1 cellular context compared by ENCODE assay signal in the genomic region with DNA sequence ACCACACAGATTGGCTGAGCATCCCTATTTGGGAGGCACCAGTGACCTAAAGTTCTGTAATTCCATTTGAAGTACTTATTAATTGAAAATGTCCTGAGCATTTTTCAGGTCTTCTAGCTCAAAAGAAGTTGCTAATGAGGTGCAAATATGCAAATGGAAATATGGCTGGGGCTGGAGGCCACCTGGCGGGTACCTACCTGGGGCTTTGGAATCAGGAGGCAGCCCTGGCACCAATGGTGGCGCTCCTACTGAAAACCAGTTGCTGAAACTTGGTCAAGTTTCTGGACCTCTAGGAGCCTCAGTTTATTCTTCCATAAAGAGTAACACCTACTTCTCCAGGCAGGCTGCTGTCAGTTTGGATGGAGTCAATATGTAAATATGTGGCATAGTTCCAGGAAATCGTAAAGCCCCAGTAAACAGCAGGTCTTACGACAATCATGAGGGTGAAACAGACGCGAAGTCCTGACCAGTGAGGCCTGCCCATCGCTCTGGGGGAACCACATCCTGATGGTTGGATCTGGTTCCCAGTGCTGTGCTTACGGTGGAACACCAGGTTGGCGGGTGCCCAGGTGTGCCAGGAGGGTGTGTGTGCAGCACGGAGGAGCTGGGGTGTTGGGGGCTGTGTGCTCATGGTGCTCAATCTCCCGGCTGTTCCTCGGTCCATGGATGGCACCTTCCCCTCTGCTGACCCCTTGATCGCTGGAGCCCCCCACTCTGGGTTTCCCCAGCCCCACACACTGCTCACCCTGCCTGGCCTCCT.
TF ChIP-seq lines count a peak whose summit lies in the region.

No MANE protein-coding gene starts in this region.

TF ChIP-seq in GM23338, 12 proteins besides CTCF, POLR2A, EP300 and RAD21 (continued from another document):
- TF ChIP-seq, protein P1, sequence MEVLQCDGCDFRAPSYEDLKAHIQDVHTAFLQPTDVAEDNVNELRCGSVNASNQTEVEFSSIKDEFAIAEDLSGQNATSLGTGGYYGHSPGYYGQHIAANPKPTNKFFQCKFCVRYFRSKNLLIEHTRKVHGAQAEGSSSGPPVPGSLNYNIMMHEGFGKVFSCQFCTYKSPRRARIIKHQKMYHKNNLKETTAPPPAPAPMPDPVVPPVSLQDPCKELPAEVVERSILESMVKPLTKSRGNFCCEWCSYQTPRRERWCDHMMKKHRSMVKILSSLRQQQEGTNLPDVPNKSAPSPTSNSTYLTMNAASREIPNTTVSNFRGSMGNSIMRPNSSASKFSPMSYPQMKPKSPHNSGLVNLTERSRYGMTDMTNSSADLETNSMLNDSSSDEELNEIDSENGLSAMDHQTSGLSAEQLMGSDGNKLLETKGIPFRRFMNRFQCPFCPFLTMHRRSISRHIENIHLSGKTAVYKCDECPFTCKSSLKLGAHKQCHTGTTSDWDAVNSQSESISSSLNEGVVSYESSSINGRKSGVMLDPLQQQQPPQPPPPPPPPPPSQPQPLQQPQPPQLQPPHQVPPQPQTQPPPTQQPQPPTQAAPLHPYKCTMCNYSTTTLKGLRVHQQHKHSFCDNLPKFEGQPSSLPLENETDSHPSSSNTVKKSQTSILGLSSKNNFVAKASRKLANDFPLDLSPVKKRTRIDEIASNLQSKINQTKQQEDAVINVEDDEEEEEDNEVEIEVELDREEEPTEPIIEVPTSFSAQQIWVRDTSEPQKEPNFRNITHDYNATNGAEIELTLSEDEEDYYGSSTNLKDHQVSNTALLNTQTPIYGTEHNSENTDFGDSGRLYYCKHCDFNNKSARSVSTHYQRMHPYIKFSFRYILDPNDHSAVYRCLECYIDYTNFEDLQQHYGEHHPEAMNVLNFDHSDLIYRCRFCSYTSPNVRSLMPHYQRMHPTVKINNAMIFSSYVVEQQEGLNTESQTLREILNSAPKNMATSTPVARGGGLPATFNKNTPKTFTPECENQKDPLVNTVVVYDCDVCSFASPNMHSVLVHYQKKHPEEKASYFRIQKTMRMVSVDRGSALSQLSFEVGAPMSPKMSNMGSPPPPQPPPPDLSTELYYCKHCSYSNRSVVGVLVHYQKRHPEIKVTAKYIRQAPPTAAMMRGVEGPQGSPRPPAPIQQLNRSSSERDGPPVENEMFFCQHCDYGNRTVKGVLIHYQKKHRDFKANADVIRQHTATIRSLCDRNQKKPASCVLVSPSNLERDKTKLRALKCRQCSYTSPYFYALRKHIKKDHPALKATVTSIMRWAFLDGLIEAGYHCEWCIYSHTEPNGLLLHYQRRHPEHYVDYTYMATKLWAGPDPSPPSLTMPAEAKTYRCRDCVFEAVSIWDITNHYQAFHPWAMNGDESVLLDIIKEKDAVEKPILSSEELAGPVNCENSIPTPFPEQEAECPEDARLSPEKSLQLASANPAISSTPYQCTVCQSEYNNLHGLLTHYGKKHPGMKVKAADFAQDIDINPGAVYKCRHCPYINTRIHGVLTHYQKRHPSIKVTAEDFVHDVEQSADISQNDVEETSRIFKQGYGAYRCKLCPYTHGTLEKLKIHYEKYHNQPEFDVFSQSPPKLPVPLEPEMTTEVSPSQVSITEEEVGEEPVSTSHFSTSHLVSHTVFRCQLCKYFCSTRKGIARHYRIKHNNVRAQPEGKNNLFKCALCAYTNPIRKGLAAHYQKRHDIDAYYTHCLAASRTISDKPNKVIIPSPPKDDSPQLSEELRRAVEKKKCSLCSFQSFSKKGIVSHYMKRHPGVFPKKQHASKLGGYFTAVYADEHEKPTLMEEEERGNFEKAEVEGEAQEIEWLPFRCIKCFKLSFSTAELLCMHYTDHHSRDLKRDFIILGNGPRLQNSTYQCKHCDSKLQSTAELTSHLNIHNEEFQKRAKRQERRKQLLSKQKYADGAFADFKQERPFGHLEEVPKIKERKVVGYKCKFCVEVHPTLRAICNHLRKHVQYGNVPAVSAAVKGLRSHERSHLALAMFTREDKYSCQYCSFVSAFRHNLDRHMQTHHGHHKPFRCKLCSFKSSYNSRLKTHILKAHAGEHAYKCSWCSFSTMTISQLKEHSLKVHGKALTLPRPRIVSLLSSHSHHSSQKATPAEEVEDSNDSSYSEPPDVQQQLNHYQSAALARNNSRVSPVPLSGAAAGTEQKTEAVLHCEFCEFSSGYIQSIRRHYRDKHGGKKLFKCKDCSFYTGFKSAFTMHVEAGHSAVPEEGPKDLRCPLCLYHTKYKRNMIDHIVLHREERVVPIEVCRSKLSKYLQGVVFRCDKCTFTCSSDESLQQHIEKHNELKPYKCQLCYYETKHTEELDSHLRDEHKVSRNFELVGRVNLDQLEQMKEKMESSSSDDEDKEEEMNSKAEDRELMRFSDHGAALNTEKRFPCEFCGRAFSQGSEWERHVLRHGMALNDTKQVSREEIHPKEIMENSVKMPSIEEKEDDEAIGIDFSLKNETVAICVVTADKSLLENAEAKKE (CRISPR knock-in tag; IDR thresholded peaks at IDR 0.05): no peak
- TF ChIP-seq POLR2AphosphoS5 (IDR thresholded peaks at IDR 0.05; ENCODE audit: low read depth) (no peak), STAT1 (IDR thresholded peaks at IDR 0.05; ENCODE audit: unreplicated experiment) (no peak), ZNF114 (CRISPR knock-in tag; IDR thresholded peaks at IDR 0.05) (no peak), JUNB (IDR thresholded peaks at IDR 0.05; ENCODE audit: unreplicated experiment) (no peak), CREB1 (CRISPR knock-in tag; IDR thresholded peaks at IDR 0.05; ENCODE audit: low read depth) (no peak), EZH2phosphoT487 (IDR thresholded peaks at IDR 0.05; ENCODE audit: unreplicated experiment) (no peak)
- TF ChIP-seq, protein P2, sequence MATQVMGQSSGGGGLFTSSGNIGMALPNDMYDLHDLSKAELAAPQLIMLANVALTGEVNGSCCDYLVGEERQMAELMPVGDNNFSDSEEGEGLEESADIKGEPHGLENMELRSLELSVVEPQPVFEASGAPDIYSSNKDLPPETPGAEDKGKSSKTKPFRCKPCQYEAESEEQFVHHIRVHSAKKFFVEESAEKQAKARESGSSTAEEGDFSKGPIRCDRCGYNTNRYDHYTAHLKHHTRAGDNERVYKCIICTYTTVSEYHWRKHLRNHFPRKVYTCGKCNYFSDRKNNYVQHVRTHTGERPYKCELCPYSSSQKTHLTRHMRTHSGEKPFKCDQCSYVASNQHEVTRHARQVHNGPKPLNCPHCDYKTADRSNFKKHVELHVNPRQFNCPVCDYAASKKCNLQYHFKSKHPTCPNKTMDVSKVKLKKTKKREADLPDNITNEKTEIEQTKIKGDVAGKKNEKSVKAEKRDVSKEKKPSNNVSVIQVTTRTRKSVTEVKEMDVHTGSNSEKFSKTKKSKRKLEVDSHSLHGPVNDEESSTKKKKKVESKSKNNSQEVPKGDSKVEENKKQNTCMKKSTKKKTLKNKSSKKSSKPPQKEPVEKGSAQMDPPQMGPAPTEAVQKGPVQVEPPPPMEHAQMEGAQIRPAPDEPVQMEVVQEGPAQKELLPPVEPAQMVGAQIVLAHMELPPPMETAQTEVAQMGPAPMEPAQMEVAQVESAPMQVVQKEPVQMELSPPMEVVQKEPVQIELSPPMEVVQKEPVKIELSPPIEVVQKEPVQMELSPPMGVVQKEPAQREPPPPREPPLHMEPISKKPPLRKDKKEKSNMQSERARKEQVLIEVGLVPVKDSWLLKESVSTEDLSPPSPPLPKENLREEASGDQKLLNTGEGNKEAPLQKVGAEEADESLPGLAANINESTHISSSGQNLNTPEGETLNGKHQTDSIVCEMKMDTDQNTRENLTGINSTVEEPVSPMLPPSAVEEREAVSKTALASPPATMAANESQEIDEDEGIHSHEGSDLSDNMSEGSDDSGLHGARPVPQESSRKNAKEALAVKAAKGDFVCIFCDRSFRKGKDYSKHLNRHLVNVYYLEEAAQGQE (IDR thresholded peaks at IDR 0.05; ENCODE audit: unreplicated experiment): no peak
